Comparison of ENCODE assay signal across 17 cellular contexts in genomic region chr11:115892016-115892415, GRCh38.
DNase-seq lines count a peak whose midpoint lies in the region; ATAC-seq lines count a peak whose summit lies in the region.
"Had no signal": no experiment of that assay in that cellular context is flagged by ENCODE, and none has a peak within 500 bp of the region (broad histone marks: within the 10 kb centered on the region; RNA-seq: fewer than 3 reads in every experiment).

No MANE protein-coding gene starts in this region.

- H2AFZ ChIP-seq in neuronal stem cell (ENCODE audit: low read length) = no peak overlapping the region
- H2AFZ ChIP-seq: GM23338 had no signal

- no peak overlapping the region for H2BK15ac ChIP-seq in neuronal stem cell (ENCODE audit: low read length)

- DNase-seq in DMS53 (lab: John Stamatoyannopoulos, UW) = peak; percentile 39
- no peak for DNase-seq in DMS53 treated with DMSO at 0.1 percent for 48 hours (lab: John Stamatoyannopoulos, UW; ENCODE audit: unreplicated experiment)
- DNase-seq in RPMI7951 (ENCODE audit: low read depth) = peak; percentile 87
- peak; percentile 63 for DNase-seq in glomerular visceral epithelial cell (ENCODE audit: extremely low spot score)
- no peak for DNase-seq in neuronal stem cell (ENCODE audit: low spot score)
- DNase-seq in activated CD8-positive, alpha-beta memory T cell treated with anti-CD3 and anti-CD28 coated beads, Interleukin-2, amount 50 U/mL, for 48 hours = no peak
- DNase-seq: AML-193; Caco-2; CD8-positive, alpha-beta memory T cell; DMS79; EL; H9 had no signal

- no peak overlapping the region for H4K91ac ChIP-seq in neuronal stem cell (ENCODE audit: low read depth, low read length, poor library complexity)

- no peak for ATAC-seq in HG02973 (IDR thresholded peaks at IDR 0.05; ENCODE audit: unreplicated experiment)
- no peak for ATAC-seq in activated T-helper 17 cell treated with anti-CD3 and anti-CD28 coated beads, Interleukin-2, amount 50 U/mL, for 72 hours (replicated peaks)
- ATAC-seq: GM23338 had no signal

- H3K36me3 ChIP-seq in neuronal stem cell (replicated peaks in 1 of 2; ENCODE audit: control insufficient read depth in 2 of 2, insufficient read depth in 2 of 2, low read length in 2 of 2) = no peaks in the 10 kb centered on the region
- H3K36me3 ChIP-seq: BLaER1 had no signal

- H3K9me3 Mint-ChIP-seq in activated T-helper 17 cell treated with anti-CD3 and anti-CD28 coated beads, Interleukin-2, amount 50 U/mL, for 72 hours = peaks cover 3% of the 10 kb centered on the region
- H3K9me3 Mint-ChIP-seq: GM23338, H9 had no signal

- no peak overlapping the region for H4K8ac ChIP-seq in neuronal stem cell (ENCODE audit: low read depth, low read length)

- H3K4me2 ChIP-seq in neuronal stem cell (ENCODE audit: insufficient read depth, low read length, poor library complexity, severe bottlenecking) = no peak overlapping the region
- H3K4me2 ChIP-seq: BLaER1, GM23338 had no signal

- no peaks in the 10 kb centered on the region for H3K4me1 Mint-ChIP-seq in activated T-helper 17 cell treated with anti-CD3 and anti-CD28 coated beads, Interleukin-2, amount 50 U/mL, for 72 hours
- H3K4me1 Mint-ChIP-seq: CD8-positive, alpha-beta memory T cell had no signal

- H2AK5ac ChIP-seq in neuronal stem cell (ENCODE audit: low read depth, low read length) = no peak overlapping the region

- H3K14ac ChIP-seq in neuronal stem cell (ENCODE audit: low read length) = no peak overlapping the region

- H3K36me3 Mint-ChIP-seq in activated T-helper 17 cell treated with anti-CD3 and anti-CD28 coated beads, Interleukin-2, amount 50 U/mL, for 72 hours (ENCODE audit: low read depth) = no peaks in the 10 kb centered on the region
- H3K36me3 Mint-ChIP-seq: CD8-positive, alpha-beta memory T cell had no signal

- no peak overlapping the region for H3K4me3 Mint-ChIP-seq in activated T-helper 17 cell treated with anti-CD3 and anti-CD28 coated beads, Interleukin-2, amount 50 U/mL, for 72 hours
- H3K4me3 Mint-ChIP-seq: CD8-positive, alpha-beta memory T cell; GM23338; H9 had no signal

- H3K27me3 Mint-ChIP-seq in activated T-helper 17 cell treated with anti-CD3 and anti-CD28 coated beads, Interleukin-2, amount 50 U/mL, for 72 hours = peaks cover 3% of the 10 kb centered on the region

- H3K79me1 ChIP-seq in neuronal stem cell (ENCODE audit: low read depth, low read length) = no peaks in the 10 kb centered on the region

- H3K9ac ChIP-seq in neuronal stem cell (ENCODE audit: low read depth, low read length, poor library complexity) = peak overlapping the region; percentile 21
- H3K9ac ChIP-seq: BLaER1 had no signal

- H2BK12ac ChIP-seq in neuronal stem cell (ENCODE audit: low read length) = no peak overlapping the region

- no peak overlapping the region for H3K4me3 ChIP-seq in neuronal stem cell (ENCODE audit: low read length in 2 of 2)
- H3K4me3 ChIP-seq: BLaER1, GM23338 had no signal

- no peak overlapping the region for H2BK5ac ChIP-seq in neuronal stem cell (ENCODE audit: low read length)

- H3K27ac Mint-ChIP-seq in activated T-helper 17 cell treated with anti-CD3 and anti-CD28 coated beads, Interleukin-2, amount 50 U/mL, for 72 hours = no peak overlapping the region
- H3K27ac Mint-ChIP-seq: GM23338, H9 had no signal

- whole genome bisulfite sequencing in neuronal stem cell (ENCODE audit: extremely low coverage in 2 of 2, insufficient read length in 2 of 2, insufficient replicate concordance in 1 of 2), 2 donors = no CpG with 5 or more reads among the region's 2 CpGs

- H3K4me1 ChIP-seq in neuronal stem cell (ENCODE audit: control insufficient read depth in 2 of 2, insufficient read depth in 1 of 2, low read depth in 1 of 2, low read length in 2 of 2) = peaks cover 0 to 2% of the 10 kb centered on the region in 2 donors
- H3K4me1 ChIP-seq: BLaER1, Caco-2 had no signal

- no peak overlapping the region for H3K23ac ChIP-seq in neuronal stem cell (ENCODE audit: low read depth, low read length, poor library complexity)

- H2BK120ac ChIP-seq in neuronal stem cell (ENCODE audit: low read depth, low read length) = no peak overlapping the region

- no peak overlapping the region for H3K18ac ChIP-seq in neuronal stem cell (ENCODE audit: low read length)

- H3K27me3 ChIP-seq in neuronal stem cell (ENCODE audit: control insufficient read depth in 3 of 3, insufficient read depth in 3 of 3, low read depth in 1 of 3, low read length in 3 of 3) = no peaks in the 10 kb centered on the region
- H3K27me3 ChIP-seq: BLaER1 had no signal

- peaks cover 0 to 2% of the 10 kb centered on the region in 2 donors for H3K9me3 ChIP-seq in neuronal stem cell (replicated peaks in 1 of 2; ENCODE audit: control insufficient read depth in 2 of 2, insufficient read depth in 1 of 2, low read depth in 1 of 2, low read length in 2 of 2)
- H3K9me3 ChIP-seq: BLaER1, Caco-2 had no signal

- no peak overlapping the region for H3K27ac ChIP-seq in neuronal stem cell (replicated peaks; ENCODE audit: low read length)
- H3K27ac ChIP-seq: 22Rv1, BLaER1 had no signal

- no peak overlapping the region for H3K4ac ChIP-seq in neuronal stem cell (ENCODE audit: low read length)

Comparison
In these comparisons a context has a peak if more than half of its experiments do, and no peak if none do; other contexts are left out.
1. DNase-seq: peak in DMS53 (single experiment), RPMI7951 (single experiment) and glomerular visceral epithelial cell (single experiment); none in DMS53 treated with DMSO at 0.1 percent for 48 hours (single experiment), neuronal stem cell (single experiment) and activated CD8-positive, alpha-beta memory T cell treated with anti-CD3 and anti-CD28 coated beads, Interleukin-2, amount 50 U/mL, for 48 hours (single experiment).